In genomic region chr15:53625962-53626845, GRCh38 we compare ENCODE assay signal across 23 cellular contexts.
"Had no signal": no experiment of that assay in that cellular context is flagged by ENCODE, and none has a peak within 500 bp of the region (broad histone marks: within the 10 kb centered on the region; RNA-seq: fewer than 3 reads in every experiment).

No MANE protein-coding gene starts in this region.

- H3K27ac Mint-ChIP-seq: activated naive CD8-positive, alpha-beta T cell treated with anti-CD3 and anti-CD28 coated beads for 36 hours; natural killer cell had no signal

- ATAC-seq: heart right ventricle; natural killer cell; pancreas; right cardiac atrium; stimulated activated naive CD8-positive, alpha-beta T cell treated with anti-CD3 and anti-CD28 coated beads, Interleukin-15, amount 100 ng/mL, for 72 hours had no signal

- H3K27me3 Mint-ChIP-seq: central memory CD8-positive, alpha-beta T cell; stimulated activated naive CD8-positive, alpha-beta T cell treated with anti-CD3 and anti-CD28 coated beads, Interleukin-15, amount 100 ng/mL, for 72 hours had no signal

- DNase-seq: activated CD4-positive, alpha-beta T cell treated with anti-CD3 and anti-CD28 coated beads for 4 hours; activated CD4-positive, alpha-beta T cell treated with anti-CD3 and anti-CD28 coated beads, Interleukin-2, amount 50 U/mL, for 48 hours; activated CD4-positive, CD25-positive, alpha-beta regulatory T cell; activated CD8-positive, alpha-beta memory T cell treated with anti-CD3 and anti-CD28 coated beads, Interleukin-2, amount 50 U/mL, for 48 hours; activated naive CD4-positive, alpha-beta T cell treated with Interleukin-2 at 50 U/mL for 16 hours; activated naive CD8-positive, alpha-beta T cell treated with anti-CD3 and anti-CD28 coated beads for 36 hours; activated T-cell treated with anti-CD3 and anti-CD28 coated beads, Interleukin-2, amount 50 U/mL, for 48 hours; amniotic stem cell; heart right ventricle; left ventricle myocardium inferior; midbrain; natural killer cell; right cardiac atrium; stimulated activated CD4-positive, alpha-beta T cell treated with anti-CD3 and anti-CD28 coated beads, Interleukin-1b, Interleukin-23, amount 100 ng/mL, for 48 hours; stimulated activated naive CD8-positive, alpha-beta T cell treated with anti-CD3 and anti-CD28 coated beads, Interleukin-15, amount 100 ng/mL, for 72 hours; T-helper 1 cell; T-helper 9 cell had no signal

- H3K4me3 Mint-ChIP-seq: activated naive CD8-positive, alpha-beta T cell treated with anti-CD3 and anti-CD28 coated beads for 36 hours; central memory CD8-positive, alpha-beta T cell; natural killer cell; stimulated activated naive CD8-positive, alpha-beta T cell treated with anti-CD3 and anti-CD28 coated beads, Interleukin-15, amount 100 ng/mL, for 72 hours had no signal

- H3K27ac ChIP-seq: breast epithelium, coronary artery, epithelial cell of prostate, heart right ventricle, left ventricle myocardium inferior, pancreas, tibial nerve had no signal

- FAIRE-seq: pancreas had no signal

- H3K36me3 ChIP-seq: breast epithelium, heart right ventricle, left ventricle myocardium inferior, pancreas, tibial nerve had no signal

- H3K27me3 ChIP-seq: breast epithelium, heart right ventricle, pancreas, tibial nerve had no signal

- H3K4me1 Mint-ChIP-seq: activated naive CD8-positive, alpha-beta T cell treated with anti-CD3 and anti-CD28 coated beads for 36 hours; central memory CD8-positive, alpha-beta T cell; natural killer cell; stimulated activated naive CD8-positive, alpha-beta T cell treated with anti-CD3 and anti-CD28 coated beads, Interleukin-15, amount 100 ng/mL, for 72 hours had no signal

- H3K9me3 ChIP-seq: breast epithelium, heart right ventricle, left ventricle myocardium inferior, pancreas, tibial nerve had no signal

- H3K36me3 Mint-ChIP-seq: activated naive CD8-positive, alpha-beta T cell treated with anti-CD3 and anti-CD28 coated beads for 36 hours; natural killer cell had no signal

- H3K4me3 ChIP-seq: breast epithelium, coronary artery, heart right ventricle, left ventricle myocardium inferior, pancreas, tibial nerve had no signal

- H3K4me1 ChIP-seq: breast epithelium, heart right ventricle, left ventricle myocardium inferior, pancreas, tibial nerve had no signal
